In the genomic region with DNA sequence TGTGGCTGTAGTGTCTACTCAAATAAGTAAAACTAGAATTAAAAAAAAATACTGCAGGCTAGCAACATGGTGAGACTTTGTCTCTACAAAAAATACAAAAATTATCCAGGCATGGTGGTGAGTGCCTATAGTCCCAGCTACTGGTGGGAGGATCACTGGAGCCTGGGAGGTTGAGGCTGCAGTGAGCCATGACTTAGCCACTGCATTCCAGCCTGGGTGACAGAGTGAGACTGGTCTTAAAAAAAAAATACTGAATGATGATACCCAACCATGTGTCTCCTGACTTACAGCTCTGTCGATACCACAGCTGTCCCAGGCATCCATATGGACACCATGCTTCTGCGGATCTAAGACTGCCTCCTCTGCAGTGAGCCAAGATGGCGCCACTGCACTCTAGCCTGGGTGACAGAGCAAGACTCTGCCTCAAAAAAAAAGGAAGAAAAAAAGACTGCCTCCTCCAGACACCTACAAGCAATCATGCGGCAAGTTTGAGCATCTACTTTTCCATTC, we compare ENCODE assay signal across 25 cellular contexts.
"Had no signal": no experiment of that assay in that cellular context is flagged by ENCODE, and none has a peak within 500 bp of the region (broad histone marks: within the 10 kb centered on the region; RNA-seq: fewer than 3 reads in every experiment).

No MANE protein-coding gene starts in this region.

- H3K4me1 ChIP-seq: esophagus squamous epithelium, neural progenitor cell, prostate gland, right atrium auricular region, sigmoid colon, tibial nerve, upper lobe of left lung had no signal

- DNase-seq: cerebellar nuclear complex; cortex of kidney; effector memory CD8-positive, alpha-beta T cell; erythroblast; esophagus squamous epithelium; gastrocnemius medialis; heart left ventricle; kidney; left colon; naive B cell; sigmoid colon; spleen; stimulated activated CD4-positive, alpha-beta T cell treated with anti-CD3 and anti-CD28 coated beads, Interleukin-2, amount 100 ng/mL, for 48 hours; stimulated activated naive B cell treated with anti-CD40 and anti-IgM and Interleukin-4, amounts not matched to agents 10 μg/mL and 1 μg/mL and 100 μg/mL, for 72 hours; upper lobe of left lung had no signal

- H3K79me2 ChIP-seq: hepatocyte had no signal

- H2AFZ ChIP-seq: hepatocyte, neural progenitor cell had no signal

- H3K27me3 ChIP-seq: esophagus squamous epithelium, gastrocnemius medialis, heart left ventricle, hepatocyte, neural progenitor cell, right atrium auricular region, sigmoid colon, spleen, tibial nerve, upper lobe of left lung had no signal

- H3K36me3 ChIP-seq: esophagus squamous epithelium, gastrocnemius medialis, heart left ventricle, neural progenitor cell, prostate gland, right atrium auricular region, sigmoid colon, spleen, thoracic aorta, tibial nerve, upper lobe of left lung had no signal

- FAIRE-seq: endometrium, kidney, urothelium cell line had no signal

- H3K9me3 ChIP-seq: esophagus squamous epithelium, gastrocnemius medialis, heart left ventricle, prostate gland, right atrium auricular region, sigmoid colon, spleen, thoracic aorta, tibial nerve, upper lobe of left lung had no signal

- H3K4me3 ChIP-seq: esophagus squamous epithelium, gastrocnemius medialis, heart left ventricle, hepatocyte, lung, neural progenitor cell, prostate gland, right atrium auricular region, sigmoid colon, skin epidermis, spleen, thoracic aorta, tibial nerve, upper lobe of left lung had no signal

- H3K4me2 ChIP-seq: hepatocyte, neural progenitor cell had no signal

- H3K27ac ChIP-seq: esophagus squamous epithelium, gastrocnemius medialis, heart left ventricle, hepatocyte, neural progenitor cell, prostate gland, right atrium auricular region, sigmoid colon, skin epidermis, spleen, thoracic aorta, tibial nerve, upper lobe of left lung had no signal

- H3K9ac ChIP-seq: neural progenitor cell had no signal
